In genomic region chr12:129994634-129995033, GRCh38 we compare ENCODE assay signal across 2 cellular contexts.
TF ChIP-seq lines count a peak whose summit lies in the region.

No MANE protein-coding gene starts in this region.

TF ChIP-seq in HepG2, 621 proteins besides CTCF, POLR2A, EP300 and RAD21:
- TF ChIP-seq CREB1 (IDR thresholded peaks at IDR 0.05) (peak; percentile 98), CREB1 (CRISPR knock-in tag; IDR thresholded peaks at IDR 0.05) (no peak), ATF7 (IDR thresholded peaks at IDR 0.05) (0 out of 2 replicates have a peak, but pooled peaks have one; percentile 11), ATF7 (CRISPR knock-in tag; IDR thresholded peaks at IDR 0.05) (no peak), ERF (CRISPR knock-in tag; IDR thresholded peaks at IDR 0.05) (no peak)

TF ChIP-seq in H1, 55 proteins besides CTCF, POLR2A, EP300 and RAD21:
- no peak for TF ChIP-seq SP2 (IDR thresholded peaks at IDR 0.05; ENCODE audit: low read length)
- TF ChIP-seq EGR1 (IDR thresholded peaks at IDR 0.05; ENCODE audit: borderline replicate concordance, low read depth, low read length), result no peak
- no peak for TF ChIP-seq RXRA (IDR thresholded peaks at IDR 0.05; ENCODE audit: insufficient read depth, low read depth, low read length)
- no peak for TF ChIP-seq EZH2 (IDR thresholded peaks at IDR 0.05; ENCODE audit: low read depth, low read length, severe bottlenecking)
